Comparison of ENCODE assay signal across 7 cellular contexts in genomic region chr1:121080904-121081264, GRCh38.
A peak's percentile ranks its signal among the peaks of the same experiment; 100 is the strongest.
DNase-seq lines count a peak whose midpoint lies in the region; ATAC-seq and TF ChIP-seq lines count a peak whose summit lies in the region.
"Not testable (repeated sequence)": the region's sequence is repeated elsewhere in the genome, so short reads cannot be mapped to it uniquely, and the experiment has no call there.

No MANE protein-coding gene starts in this region.

- intact Hi-C loops in activated CD8-positive, alpha-beta T cell treated with anti-CD3 and anti-CD28 coated beads for 36 hours (cut with micrococcal nuclease) = not testable (repeated sequence)

- H3K27ac Mint-ChIP-seq in activated CD8-positive, alpha-beta T cell treated with anti-CD3 and anti-CD28 coated beads for 36 hours = peak overlapping the region; percentile 52
- peak overlapping the region; percentile 51 for H3K27ac Mint-ChIP-seq in activated naive CD8-positive, alpha-beta T cell treated with anti-CD3 and anti-CD28 coated beads, Interleukin-2, amount 10 ng/mL, durations not matched to agents 7 days and 5 days
- H3K27ac Mint-ChIP-seq in natural killer cell treated with Interleukin-12 subunit alpha and Interleukin-12 subunit beta and Interleukin-15 and Interleukin-18, amount 100 ng/mL, for 72 hours = peak overlapping the region in 1 of 2 donors; percentile 78
- not testable (repeated sequence) for H3K27ac Mint-ChIP-seq in type B pancreatic cell

- CTCF ChIA-PET in activated CD8-positive, alpha-beta T cell treated with anti-CD3 and anti-CD28 coated beads for 36 hours (lab: Charles Lee) = not testable (repeated sequence)

- not testable (repeated sequence) for TF ChIP-seq CTCF in activated CD8-positive, alpha-beta T cell treated with anti-CD3 and anti-CD28 coated beads for 36 hours (IDR thresholded peaks at IDR 0.05); type B pancreatic cell (conservative IDR thresholded peaks at IDR 0.05)

- DNase-seq in SK-N-DZ (ENCODE audit: low spot score) = peak; percentile 0
- not testable (repeated sequence) for DNase-seq in activated CD8-positive, alpha-beta T cell treated with anti-CD3 and anti-CD28 coated beads for 36 hours; activated naive CD8-positive, alpha-beta T cell treated with anti-CD3 and anti-CD28 coated beads, Interleukin-2, amount 10 ng/mL, durations not matched to agents 7 days and 5 days; natural killer cell treated with Interleukin-12 subunit alpha and Interleukin-12 subunit beta and Interleukin-15 and Interleukin-18, amount 100 ng/mL, for 72 hours (ENCODE audit: low spot score); type B pancreatic cell (ENCODE audit: extremely low spot score, unreplicated experiment)
- DNase-seq in medulla oblongata (ENCODE audit: extremely low spot score) = peak; percentile 1

- not testable (repeated sequence) for H3K4me3 ChIP-seq in HUES64 (ENCODE audit: low read length)

- not testable (repeated sequence) for H3K36me3 ChIP-seq in HUES64 (ENCODE audit: insufficient read depth, low read length)

- H3K36me3 Mint-ChIP-seq in activated CD8-positive, alpha-beta T cell treated with anti-CD3 and anti-CD28 coated beads for 36 hours (ENCODE audit: low read depth); activated naive CD8-positive, alpha-beta T cell treated with anti-CD3 and anti-CD28 coated beads, Interleukin-2, amount 10 ng/mL, durations not matched to agents 7 days and 5 days; natural killer cell treated with Interleukin-12 subunit alpha and Interleukin-12 subunit beta and Interleukin-15 and Interleukin-18, amount 100 ng/mL, for 72 hours; type B pancreatic cell: not testable (repeated sequence)

- H3K27ac ChIP-seq in HUES64 (ENCODE audit: low read depth, low read length) = peak overlapping the region; percentile 60; the same call in 1 of the 2 replicates

- H3K27me3 ChIP-seq in HUES64 (ENCODE audit: insufficient read depth, low read length) = not testable (repeated sequence)

- not testable (repeated sequence) for H3K9me3 Mint-ChIP-seq in activated CD8-positive, alpha-beta T cell treated with anti-CD3 and anti-CD28 coated beads for 36 hours; activated naive CD8-positive, alpha-beta T cell treated with anti-CD3 and anti-CD28 coated beads, Interleukin-2, amount 10 ng/mL, durations not matched to agents 7 days and 5 days; natural killer cell treated with Interleukin-12 subunit alpha and Interleukin-12 subunit beta and Interleukin-15 and Interleukin-18, amount 100 ng/mL, for 72 hours; type B pancreatic cell

- peaks cover 20% of the 10 kb centered on the region for H3K4me1 Mint-ChIP-seq in activated CD8-positive, alpha-beta T cell treated with anti-CD3 and anti-CD28 coated beads for 36 hours (ENCODE audit: low read depth)
- peaks cover 20% of the 10 kb centered on the region for H3K4me1 Mint-ChIP-seq in activated naive CD8-positive, alpha-beta T cell treated with anti-CD3 and anti-CD28 coated beads, Interleukin-2, amount 10 ng/mL, durations not matched to agents 7 days and 5 days
- H3K4me1 Mint-ChIP-seq in natural killer cell treated with Interleukin-12 subunit alpha and Interleukin-12 subunit beta and Interleukin-15 and Interleukin-18, amount 100 ng/mL, for 72 hours (ENCODE audit: low read depth in 2 of 2) = peaks cover 14% of the 10 kb centered on the region in 2 donors
- H3K4me1 Mint-ChIP-seq in type B pancreatic cell (ENCODE audit: unreplicated experiment) = not testable (repeated sequence)

- POLR2A ChIA-PET in activated CD8-positive, alpha-beta T cell treated with anti-CD3 and anti-CD28 coated beads for 36 hours (lab: Charles Lee); activated naive CD8-positive, alpha-beta T cell treated with anti-CD3 and anti-CD28 coated beads, Interleukin-2, amount 10 ng/mL, durations not matched to agents 7 days and 5 days (lab: Charles Lee): not testable (repeated sequence)

- not testable (repeated sequence) for ATAC-seq in activated CD8-positive, alpha-beta T cell treated with anti-CD3 and anti-CD28 coated beads for 36 hours; activated naive CD8-positive, alpha-beta T cell treated with anti-CD3 and anti-CD28 coated beads, Interleukin-2, amount 10 ng/mL, durations not matched to agents 7 days and 5 days (ENCODE audit: low read depth); natural killer cell treated with Interleukin-12 subunit alpha and Interleukin-12 subunit beta and Interleukin-15 and Interleukin-18, amount 100 ng/mL, for 72 hours

- not testable (repeated sequence) for H3K4me3 Mint-ChIP-seq in activated CD8-positive, alpha-beta T cell treated with anti-CD3 and anti-CD28 coated beads for 36 hours
- peak overlapping the region; percentile 27 for H3K4me3 Mint-ChIP-seq in activated naive CD8-positive, alpha-beta T cell treated with anti-CD3 and anti-CD28 coated beads, Interleukin-2, amount 10 ng/mL, durations not matched to agents 7 days and 5 days
- H3K4me3 Mint-ChIP-seq in natural killer cell treated with Interleukin-12 subunit alpha and Interleukin-12 subunit beta and Interleukin-15 and Interleukin-18, amount 100 ng/mL, for 72 hours = peak overlapping the region; percentile 49
- H3K4me3 Mint-ChIP-seq in type B pancreatic cell = peak overlapping the region; percentile 20

- not testable (repeated sequence) for H3K27me3 Mint-ChIP-seq in activated CD8-positive, alpha-beta T cell treated with anti-CD3 and anti-CD28 coated beads for 36 hours; activated naive CD8-positive, alpha-beta T cell treated with anti-CD3 and anti-CD28 coated beads, Interleukin-2, amount 10 ng/mL, durations not matched to agents 7 days and 5 days; type B pancreatic cell
- peaks cover 11 to 20% of the 10 kb centered on the region in 2 donors for H3K27me3 Mint-ChIP-seq in natural killer cell treated with Interleukin-12 subunit alpha and Interleukin-12 subunit beta and Interleukin-15 and Interleukin-18, amount 100 ng/mL, for 72 hours

- H3K9me3 ChIP-seq in HUES64 (ENCODE audit: insufficient read depth, low read depth, low read length) = not testable (repeated sequence)

- H3K9ac ChIP-seq in HUES64 (ENCODE audit: low read depth, low read length) = not testable (repeated sequence)

- 60% methylated on average over 1 of the region's 8 CpGs for WGBS in HUES64

- not testable (repeated sequence) for H3K4me1 ChIP-seq in HUES64 (ENCODE audit: insufficient read depth, low read length)
